8 cellular contexts compared by ENCODE assay signal in the genomic region with DNA sequence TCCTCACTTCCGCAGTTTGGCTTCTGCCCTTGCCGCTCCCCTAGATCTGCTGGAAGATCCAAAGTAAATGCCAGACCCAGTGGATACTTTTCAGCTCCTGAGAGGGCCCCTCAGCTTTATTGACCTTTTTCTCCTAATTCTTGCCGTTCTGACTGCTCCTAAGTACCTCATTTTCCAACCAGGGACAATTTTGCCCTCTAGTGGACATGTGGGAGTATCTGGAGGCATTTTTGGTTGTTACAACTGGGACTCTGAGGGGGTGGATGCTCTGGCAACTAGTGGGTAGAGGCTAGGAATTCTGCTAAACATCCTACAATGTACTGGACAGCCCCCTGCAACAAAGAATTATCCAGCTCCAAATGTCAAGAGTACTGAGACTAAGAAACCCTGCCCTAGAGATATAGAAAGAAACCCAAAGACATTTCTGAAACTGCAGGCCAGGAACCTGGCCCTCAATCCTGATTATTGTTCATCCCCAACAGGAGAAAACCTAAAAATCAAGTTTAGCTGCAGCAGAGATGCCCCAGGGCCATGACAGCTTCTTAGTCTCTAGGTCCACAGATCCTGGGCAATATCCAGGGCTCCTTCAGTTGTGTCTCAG. TPM values are rescaled to one million over a fixed set of nuclear protein-coding genes. Genes with fewer than 3 reads are reported as not detected.
DNase-seq lines count a peak whose midpoint lies in the region; ATAC-seq and TF ChIP-seq lines count a peak whose summit lies in the region.

No MANE protein-coding gene starts in this region.

- intact Hi-C loops in testis (cut with DNase I; ENCODE audit: low total_unique reads) = no loop called here

- TF ChIP-seq CTCF in OCI-LY1 (IDR thresholded peaks at IDR 0.05; ENCODE audit: low read length) = peak; percentile 17; the same call in 1 of the 2 replicates
- TF ChIP-seq CTCF in fibroblast of lung (conservative IDR thresholded peaks at IDR 0.05 in 1 of 2, IDR thresholded peaks at IDR 0.05 in 1 of 2; ENCODE audit: low read depth in 1 of 2, low read length in 2 of 2) = peak; percentile 55 to 60
- peak; percentile 8 to 21 (median 17) for TF ChIP-seq CTCF in testis (IDR thresholded peaks at IDR 0.05)

- H3K9me2 ChIP-seq in OCI-LY1 (ENCODE audit: low read depth, low read length) = no peaks in the 10 kb centered on the region

- H3K36me3 ChIP-seq in OCI-LY1 (ENCODE audit: insufficient read depth, low read length) (no peaks in the 10 kb centered on the region), fibroblast of lung (ENCODE audit: control insufficient read depth, insufficient read depth, low read length) (no peaks in the 10 kb centered on the region), testis (ENCODE audit: low read depth, missing control alignments) (no peaks in the 10 kb centered on the region)

- H3K27me3 ChIP-seq in OCI-LY1 (ENCODE audit: insufficient read depth, low read length) = no peaks in the 10 kb centered on the region
- no peaks in the 10 kb centered on the region for H3K27me3 ChIP-seq in fibroblast of lung (ENCODE audit: control insufficient read depth, insufficient read depth, low read length)
- no peaks in the 10 kb centered on the region for H3K27me3 ChIP-seq in testis

- no peaks in the 10 kb centered on the region for H3F3A ChIP-seq in OCI-LY1 (ENCODE audit: insufficient read depth, low read length)

- H3K4me2 ChIP-seq in OCI-LY1 (ENCODE audit: low read length) (no peak overlapping the region), fibroblast of lung (ENCODE audit: extremely low read depth, insufficient read depth, low read length) (no peak overlapping the region)

- peak; percentile 2 for DNase-seq in NOMO-1 treated with DMSO at 0.1 percent for 48 hours (lab: John Stamatoyannopoulos, UW; ENCODE audit: unreplicated experiment)
- DNase-seq in NOMO-1 treated with dmso at 0.1 percent for 144 hours (lab: John Stamatoyannopoulos, UW; ENCODE audit: unreplicated experiment) = no peak
- DNase-seq in fibroblast of lung (ENCODE audit: low read depth in 2 of 2) = peak; percentile 14 to 48
- no peak for DNase-seq in testis
- no peak for DNase-seq in HuH-7.5 (ENCODE audit: low spot score)

- H4K20me1 ChIP-seq in OCI-LY1 (ENCODE audit: insufficient read depth, low read length) (no peaks in the 10 kb centered on the region), fibroblast of lung (ENCODE audit: control insufficient read depth, extremely low read depth, insufficient read depth, low read length) (no peaks in the 10 kb centered on the region)

- H3K9ac ChIP-seq in OCI-LY1 (ENCODE audit: low read length) (no peak overlapping the region), fibroblast of lung (ENCODE audit: insufficient read depth, low read length) (no peak overlapping the region)

- ATAC-seq in GM21390 (IDR thresholded peaks at IDR 0.05; ENCODE audit: unreplicated experiment) (no peak), HG02610 (IDR thresholded peaks at IDR 0.05; ENCODE audit: unreplicated experiment) (no peak)

- 40 to 54% methylated on average over 1 to 3 of the region's 3 CpGs for WGBS in testis, 2 donors

- H3K9me3 ChIP-seq in OCI-LY1 (ENCODE audit: low read length) (no peaks in the 10 kb centered on the region), fibroblast of lung (ENCODE audit: control insufficient read depth, insufficient read depth, low read depth, low read length) (no peaks in the 10 kb centered on the region), testis (no peaks in the 10 kb centered on the region)

- H3K4me1 ChIP-seq in OCI-LY1 (ENCODE audit: insufficient read depth, low read length, severe bottlenecking) (no peaks in the 10 kb centered on the region), fibroblast of lung (ENCODE audit: control insufficient read depth, extremely low read depth, insufficient read depth, low read length) (no peaks in the 10 kb centered on the region), testis (no peaks in the 10 kb centered on the region)

- H3K79me2 ChIP-seq in OCI-LY1 (ENCODE audit: insufficient read depth, low read length) = no peaks in the 10 kb centered on the region
- H3K79me2 ChIP-seq in fibroblast of lung (ENCODE audit: control insufficient read depth, insufficient read depth, low read length) = no peaks in the 10 kb centered on the region

- no peak overlapping the region for H3K4me3 ChIP-seq in OCI-LY1 (ENCODE audit: low read depth, low read length, poor library complexity, severe bottlenecking)
- no peak overlapping the region for H3K4me3 ChIP-seq in fibroblast of lung (replicated peaks in 1 of 4; ENCODE audit: control extremely low read depth in 1 of 4, insufficient read depth in 1 of 4, low read depth in 3 of 4, low read length in 4 of 4)
- no peak overlapping the region for H3K4me3 ChIP-seq in testis

- H3K27ac ChIP-seq in OCI-LY1 (ENCODE audit: low read depth, low read length, poor library complexity, severe bottlenecking) = no peak overlapping the region
- no peak overlapping the region for H3K27ac ChIP-seq in fibroblast of lung (ENCODE audit: insufficient read depth, low read length)
- H3K27ac ChIP-seq in testis = no peak overlapping the region

- TF ChIP-seq POLR2A in testis (IDR thresholded peaks at IDR 0.05) = no peak

- H2AFZ ChIP-seq in OCI-LY1 (ENCODE audit: low read length) (no peak overlapping the region), fibroblast of lung (ENCODE audit: low read length) (no peak overlapping the region)

RNA-seq across cellular contexts. Expression of a gene that starts 3.4 kb away (rescaled TPM):
- not detected in 2 replicates for total RNA-seq in fibroblast of lung
- not detected in 2 replicates for polyA plus RNA-seq in fibroblast of lung
- not detected in 2 replicates for polyA plus RNA-seq in fibroblast of lung (2012)
- polyA minus RNA-seq in fibroblast of lung (ENCODE audit: low replicate concordance) = not detected in 2 replicates
- 1 to 10 TPM in 1 of 2 donors, under 1 TPM in 1; 0.81 to 1.7 TPM for total RNA-seq in testis
- 0.34 TPM for polyA plus RNA-seq in testis (ENCODE audit: insufficient read depth, low read depth, low replicate concordance)

Comparison
In these comparisons a context has a peak if more than half of its experiments do, and no peak if none do; other contexts are left out.
1. DNase-seq: peak in NOMO-1 treated with DMSO at 0.1 percent for 48 hours (single experiment) and fibroblast of lung (2 of 2); none in NOMO-1 treated with dmso at 0.1 percent for 144 hours (single experiment), testis (single experiment) and HuH-7.5 (single experiment).
2. Peak in every context shown above with its lines, with median percentiles within 50 percentile points of each other: CTCF ChIP-seq.